10 cellular contexts compared by ENCODE assay signal in the genomic region with DNA sequence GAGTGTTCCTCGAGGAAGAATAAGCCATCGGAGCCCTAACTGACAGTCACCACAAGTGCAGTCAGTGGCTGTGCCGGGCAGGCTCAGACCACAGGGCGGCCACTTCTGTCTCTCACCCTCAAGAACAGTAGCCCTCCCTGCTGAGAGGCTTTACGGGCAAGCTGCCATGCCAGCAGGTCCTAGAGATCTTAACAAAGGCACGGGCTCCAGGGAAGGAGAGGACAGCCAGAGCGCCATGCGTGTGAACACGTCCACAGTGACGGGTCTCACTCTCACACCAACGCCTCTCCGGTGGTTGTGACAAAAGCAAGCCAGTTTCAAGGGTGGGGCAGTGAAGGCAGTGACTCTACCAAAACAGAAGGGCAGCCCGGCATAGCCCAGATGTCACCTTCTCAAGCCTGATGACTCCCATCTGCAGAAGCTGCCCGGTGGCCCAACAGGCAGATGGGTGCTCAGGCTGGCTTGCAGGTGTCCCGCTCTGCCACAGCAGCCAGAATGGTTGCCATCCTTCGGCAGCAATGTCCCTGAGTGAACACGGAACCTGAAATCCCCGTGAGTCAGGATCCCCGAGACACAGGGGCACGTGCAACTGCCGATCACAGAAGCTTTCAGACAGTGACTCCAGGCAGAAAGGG.
DNase-seq lines count a peak whose midpoint lies in the region; ATAC-seq and TF ChIP-seq lines count a peak whose summit lies in the region.
"Had no signal": no experiment of that assay in that cellular context is flagged by ENCODE, and none has a peak within 500 bp of the region (broad histone marks: within the 10 kb centered on the region; RNA-seq: fewer than 3 reads in every experiment).

No MANE protein-coding gene starts in this region.

- intact Hi-C loops in left cardiac atrium (cut with DNase I) (loop anchor here in 1 of 2 donors (5.0 kb wide), 1 partner anchor 35 kb away; no protein-coding TSS in a partner anchor), stomach (cut with DNase I; ENCODE audit: low total_unique reads) (no loop called here), ovary (cut with DNase I) (loop anchor here in 1 of 4 donors (10.0 kb wide), 1 partner anchor 83 kb away; no protein-coding TSS in a partner anchor)

- H3K4me3 ChIP-seq in stomach (no peak overlapping the region), ovary (no peak overlapping the region)

- H3K4me1 ChIP-seq in stomach (peaks cover 32 to 86% (median 64%) of the 10 kb centered on the region in 4 donors), ovary (ENCODE audit: insufficient read depth) (peaks cover 36% of the 10 kb centered on the region)

- DNase-seq in RWPE1 (ENCODE audit: low spot score) (no peak), left cardiac atrium (peak; percentile 73), stomach (no peak), SK-N-DZ (ENCODE audit: low spot score) (no peak), ovary (no peak)
- DNase-seq: NCI-H1930; stimulated activated CD4-positive, alpha-beta T cell treated with anti-CD3 and anti-CD28 coated beads, Interleukin-4, amount 100 ng/mL, for 1 hour had no signal

- H3K27me3 ChIP-seq in stomach (no peaks in the 10 kb centered on the region), ovary (no peaks in the 10 kb centered on the region)

- no peak for TF ChIP-seq POLR2A in stomach (IDR thresholded peaks at IDR 0.05)
- TF ChIP-seq POLR2A in ovary (IDR thresholded peaks at IDR 0.05), result no peak

- TF ChIP-seq EP300 in stomach (IDR thresholded peaks at IDR 0.05) (no peak), ovary (IDR thresholded peaks at IDR 0.05) (no peak)

- CTCF ChIA-PET in RWPE1 (lab: Yijun Ruan, JAX), result no interaction called here

- ATAC-seq in GM18511 (IDR thresholded peaks at IDR 0.05; ENCODE audit: unreplicated experiment) (peak; percentile 5), left cardiac atrium (peak; percentile 44 to 49), HG03354 (IDR thresholded peaks at IDR 0.05; ENCODE audit: poor library complexity, severe bottlenecking, unreplicated experiment) (no peak), GM19452 (IDR thresholded peaks at IDR 0.05; ENCODE audit: unreplicated experiment) (no peak)

- H3K9me3 ChIP-seq in stomach (no peaks in the 10 kb centered on the region), ovary (no peaks in the 10 kb centered on the region)

- WGBS in stomach, 5 donors, result 86 to 92% (median 91%) methylated on average over 13 to 21 of the region's 21 CpGs
- WGBS in ovary, 3 donors, result 92 to 95% (median 93%) methylated on average over 21 of the region's 21 CpGs

- peak overlapping the region; percentile 80 for H3K27ac ChIP-seq in RWPE1
- peak overlapping the region in 4 of 5 donors; percentile 27 to 67 (median 47) for H3K27ac ChIP-seq in stomach
- peak overlapping the region in 1 of 2 donors; percentile 66 for H3K27ac ChIP-seq in ovary

- no peak for TF ChIP-seq CTCF in RWPE1 (conservative IDR thresholded peaks at IDR 0.05; ENCODE audit: low read depth)
- TF ChIP-seq CTCF in stomach (IDR thresholded peaks at IDR 0.05), result no peak
- no peak for TF ChIP-seq CTCF in ovary (IDR thresholded peaks at IDR 0.05)

- H3K36me3 ChIP-seq in stomach (peaks cover 0 to 7% (median 7%) of the 10 kb centered on the region in 4 donors), ovary (no peaks in the 10 kb centered on the region)

- POLR2A ChIA-PET in RWPE1 (lab: Yijun Ruan, JAX; ENCODE audit: low non-redundant PET), result no interaction called here

Comparison
In these comparisons a context has a peak if more than half of its experiments do, and no peak if none do; other contexts are left out.
1. ATAC-seq: peak in GM18511 (single experiment) and left cardiac atrium (2 of 2); none in HG03354 (single experiment) and GM19452 (single experiment).